ENCODE assay signal across 8 cellular contexts in genomic region chr11:31767066-31767465, GRCh38. TPM values are rescaled to one million over a fixed set of nuclear protein-coding genes. Genes with fewer than 3 reads are reported as not detected.
"Had no signal": no experiment of that assay in that cellular context is flagged by ENCODE, and none has a peak within 500 bp of the region (broad histone marks: within the 10 kb centered on the region; RNA-seq: fewer than 3 reads in every experiment).

No MANE protein-coding gene starts in this region.

- H3K27ac Mint-ChIP-seq: HFFc6 had no signal

- H3K4me3 Mint-ChIP-seq: H9, HFFc6 had no signal

- DNase-seq: GM23248, H9, HCEC 1CT, HFFc6, IMR-90, KG1 had no signal

- ATAC-seq: K562 had no signal

- H3K27ac ChIP-seq: GM23248 had no signal

- H3K4me3 ChIP-seq: GM23248, K562 had no signal

- H3K9me3 Mint-ChIP-seq: H9, HFFc6 had no signal

- H2AFZ ChIP-seq: GM23248 had no signal

RNA-seq across cellular contexts. Expression of gene PAX6, which starts 44.1 kb away (rescaled TPM):
- total RNA-seq: GM23248, H9, HT-29, IMR-90 had no signal
- polyA plus RNA-seq: IMR-90 had no signal
